Comparison of ENCODE assay signal across 11 cellular contexts in the genomic region with DNA sequence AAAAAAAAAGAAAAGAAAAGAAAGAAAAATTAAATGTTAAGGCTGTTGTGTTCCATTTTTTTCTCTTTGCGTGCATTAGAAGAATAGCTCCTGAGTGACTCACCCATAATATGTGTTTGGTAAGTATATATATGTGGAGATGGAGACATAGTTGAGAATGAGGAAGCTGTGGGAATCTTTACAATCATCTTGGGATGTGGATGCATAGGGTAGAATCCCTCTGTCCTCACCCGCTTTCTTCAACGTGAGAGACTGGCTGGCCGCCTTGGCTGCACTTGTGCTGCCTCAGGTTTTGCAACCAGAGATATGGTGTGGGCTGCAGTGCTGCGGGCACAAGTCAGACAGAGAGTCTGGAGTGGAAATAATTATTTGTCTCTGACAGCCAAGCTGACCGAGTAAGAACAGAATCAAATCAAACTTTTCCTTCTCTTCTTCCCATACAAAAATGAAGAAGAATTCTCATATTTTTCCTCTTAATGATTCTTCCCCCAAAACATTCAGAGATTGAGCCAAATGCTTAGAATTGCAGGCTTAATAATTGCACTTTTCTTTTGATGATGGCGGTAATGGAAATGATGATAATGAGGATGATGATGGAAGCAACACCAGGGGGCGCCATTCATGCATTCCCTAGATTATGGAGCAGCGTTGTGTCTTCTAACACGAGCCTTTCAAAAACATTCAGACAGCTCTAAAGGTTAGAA. TPM values are rescaled to one million over a fixed set of nuclear protein-coding genes. Genes with fewer than 3 reads are reported as not detected.
A peak's percentile ranks its signal among the peaks of the same experiment; 100 is the strongest.
DNase-seq lines count a peak whose midpoint lies in the region; ATAC-seq, FAIRE-seq and TF ChIP-seq lines count a peak whose summit lies in the region.
"Had no signal": no experiment of that assay in that cellular context is flagged by ENCODE, and none has a peak within 500 bp of the region (broad histone marks: within the 10 kb centered on the region; RNA-seq: fewer than 3 reads in every experiment).

No MANE protein-coding gene starts in this region.

- no peak overlapping the region for H3K27ac ChIP-seq in right atrium auricular region
- H3K27ac ChIP-seq in stomach: no peak overlapping the region
- H3K27ac ChIP-seq: psoas muscle had no signal

- TF ChIP-seq CTCF in WTC11 (IDR thresholded peaks at IDR 0.05): peak; percentile 53
- TF ChIP-seq CTCF in right atrium auricular region (IDR thresholded peaks at IDR 0.05): peak; percentile 28 to 56
- TF ChIP-seq CTCF in stomach (IDR thresholded peaks at IDR 0.05): peak in 1 of 7 experiments; percentile 25

- CTCF ChIA-PET in WTC11 (lab: Charles Lee): interaction anchor here (0.6 to 2.0 kb wide), 8 partner anchors 20 to 312 kb away, joined by 3 to 9 read pairs (median 4); no protein-coding TSS in a partner anchor

- H3K36me3 ChIP-seq in right atrium auricular region (no peaks in the 10 kb centered on the region), stomach (no peaks in the 10 kb centered on the region)

- intact Hi-C loops in stomach (cut with DNase I; ENCODE audit: low total_unique reads): loop anchor here (10.0 kb wide), 1 partner anchor 299 kb away; no protein-coding TSS in a partner anchor

- WGBS in stomach, 5 donors: 65 to 74% (median 70%) methylated on average over 10 of the region's 10 CpGs

- no peak for FAIRE-seq in HTR-8/SVneo (lab: Jason Lieb, UNC)
- FAIRE-seq: G401.6 had no signal

- H3K27ac Mint-ChIP-seq in WTC11: no peak overlapping the region

- ATAC-seq in WTC11 (no peak), GM21619 (IDR thresholded peaks at IDR 0.05; ENCODE audit: unreplicated experiment) (no peak)
- ATAC-seq: psoas muscle had no signal

- no peak overlapping the region for H3K4me3 Mint-ChIP-seq in WTC11

- no peaks in the 10 kb centered on the region for H3K36me3 Mint-ChIP-seq in WTC11

- peaks cover 14% of the 10 kb centered on the region for H3K4me1 Mint-ChIP-seq in WTC11

- H3K9me3 Mint-ChIP-seq in WTC11: no peaks in the 10 kb centered on the region

- H3K27me3 Mint-ChIP-seq in WTC11 (ENCODE audit: low read depth): no peaks in the 10 kb centered on the region

- H3K4me3 ChIP-seq in right atrium auricular region: no peak overlapping the region
- no peak overlapping the region for H3K4me3 ChIP-seq in stomach
- H3K4me3 ChIP-seq: psoas muscle had no signal

- POLR2A ChIA-PET in WTC11 (lab: Charles Lee): no interaction called here

- H3K4me1 ChIP-seq in right atrium auricular region (no peaks in the 10 kb centered on the region), stomach (no peaks in the 10 kb centered on the region)
- H3K4me1 ChIP-seq: psoas muscle had no signal

- no peaks in the 10 kb centered on the region for H3K27me3 ChIP-seq in right atrium auricular region
- H3K27me3 ChIP-seq in stomach: peaks cover 0 to 3% (median 0%) of the 10 kb centered on the region in 3 donors

- H3K9me3 ChIP-seq in right atrium auricular region (no peaks in the 10 kb centered on the region), stomach (no peaks in the 10 kb centered on the region)
- H3K9me3 ChIP-seq: psoas muscle had no signal

- DNase-seq in activated CD8-positive, alpha-beta memory T cell treated with anti-CD3 and anti-CD28 coated beads, Interleukin-2, amount 50 U/mL, for 48 hours: peak; percentile 69
- no peak for DNase-seq in activated CD8-positive, alpha-beta memory T cell treated with anti-CD3 and anti-CD28 coated beads, Interleukin-2, amount 50 U/mL, for 4 hours
- DNase-seq in WTC11 (ENCODE audit: low spot score) (peak; percentile 45), right atrium auricular region (ENCODE audit: low spot score) (no peak), stomach (peak; percentile 38), HTR-8/SVneo (ENCODE audit: insufficient read length, low spot score) (no peak), AG08396 (ENCODE audit: low spot score) (no peak)

- no peak for TF ChIP-seq EP300 in stomach (IDR thresholded peaks at IDR 0.05)

- TF ChIP-seq POLR2A in stomach (IDR thresholded peaks at IDR 0.05): no peak

TF ChIP-seq in WTC11, 78 proteins besides CTCF, POLR2A, EP300 and RAD21 (continues in another document):
- TF ChIP-seq NR2C2 (CRISPR knock-in tag; IDR thresholded peaks at IDR 0.05) (no peak), ATF3 (CRISPR knock-in tag; conservative IDR thresholded peaks at IDR 0.05) (no peak), TCF7 (CRISPR knock-in tag; IDR thresholded peaks at IDR 0.05; ENCODE audit: low read depth) (no peak), CBFB (CRISPR knock-in tag; IDR thresholded peaks at IDR 0.05; ENCODE audit: low read depth) (no peak), NR3C1 (CRISPR knock-in tag; conservative IDR thresholded peaks at IDR 0.05; ENCODE audit: low read depth) (no peak), ZNF512 (CRISPR knock-in tag; IDR thresholded peaks at IDR 0.05; ENCODE audit: borderline replicate concordance) (no peak), USF1 (CRISPR knock-in tag; IDR thresholded peaks at IDR 0.05) (no peak), ZNF138 (CRISPR knock-in tag; conservative IDR thresholded peaks at IDR 0.05) (no peak), FOXP4 (CRISPR knock-in tag; IDR thresholded peaks at IDR 0.05) (no peak), PREB (CRISPR knock-in tag; IDR thresholded peaks at IDR 0.05; ENCODE audit: borderline replicate concordance) (no peak), EMX1 (CRISPR knock-in tag; IDR thresholded peaks at IDR 0.05) (no peak)
- TF ChIP-seq, protein P1, sequence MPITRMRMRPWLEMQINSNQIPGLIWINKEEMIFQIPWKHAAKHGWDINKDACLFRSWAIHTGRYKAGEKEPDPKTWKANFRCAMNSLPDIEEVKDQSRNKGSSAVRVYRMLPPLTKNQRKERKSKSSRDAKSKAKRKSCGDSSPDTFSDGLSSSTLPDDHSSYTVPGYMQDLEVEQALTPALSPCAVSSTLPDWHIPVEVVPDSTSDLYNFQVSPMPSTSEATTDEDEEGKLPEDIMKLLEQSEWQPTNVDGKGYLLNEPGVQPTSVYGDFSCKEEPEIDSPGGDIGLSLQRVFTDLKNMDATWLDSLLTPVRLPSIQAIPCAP (CRISPR knock-in tag; IDR thresholded peaks at IDR 0.05): no peak
- TF ChIP-seq, protein P2, sequence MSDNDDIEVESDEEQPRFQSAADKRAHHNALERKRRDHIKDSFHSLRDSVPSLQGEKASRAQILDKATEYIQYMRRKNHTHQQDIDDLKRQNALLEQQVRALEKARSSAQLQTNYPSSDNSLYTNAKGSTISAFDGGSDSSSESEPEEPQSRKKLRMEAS (CRISPR knock-in tag; IDR thresholded peaks at IDR 0.05): no peak
- TF ChIP-seq, protein P3, sequence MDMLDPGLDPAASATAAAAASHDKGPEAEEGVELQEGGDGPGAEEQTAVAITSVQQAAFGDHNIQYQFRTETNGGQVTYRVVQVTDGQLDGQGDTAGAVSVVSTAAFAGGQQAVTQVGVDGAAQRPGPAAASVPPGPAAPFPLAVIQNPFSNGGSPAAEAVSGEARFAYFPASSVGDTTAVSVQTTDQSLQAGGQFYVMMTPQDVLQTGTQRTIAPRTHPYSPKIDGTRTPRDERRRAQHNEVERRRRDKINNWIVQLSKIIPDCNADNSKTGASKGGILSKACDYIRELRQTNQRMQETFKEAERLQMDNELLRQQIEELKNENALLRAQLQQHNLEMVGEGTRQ (CRISPR knock-in tag; IDR thresholded peaks at IDR 0.05): no peak

RNA-seq across cellular contexts. Expression of gene SERPINB7, which starts 48.5 kb away (rescaled TPM):
- not detected in 3 replicates for total RNA-seq in WTC11 (2021)
- total RNA-seq in right atrium auricular region: under 1 TPM in 1 of 2 donors, not detected in 1; 0.71 TPM
- total RNA-seq in stomach: not detected
- 1 to 10 TPM in 1 of 3 donors, under 1 TPM in 1, not detected in 1; 0.23 to 5.2 TPM for polyA plus RNA-seq in stomach
- total RNA-seq: activated CD8-positive, alpha-beta memory T cell treated with anti-CD3 and anti-CD28 coated beads for 36 hours; psoas muscle had no signal
- polyA plus RNA-seq: psoas muscle had no signal

Comparison
In these comparisons a context has a peak if more than half of its experiments do, and no peak if none do; other contexts are left out.
1. DNase-seq: peak in activated CD8-positive, alpha-beta memory T cell treated with anti-CD3 and anti-CD28 coated beads, Interleukin-2, amount 50 U/mL, for 48 hours (single experiment), WTC11 (single experiment) and stomach (single experiment); none in activated CD8-positive, alpha-beta memory T cell treated with anti-CD3 and anti-CD28 coated beads, Interleukin-2, amount 50 U/mL, for 4 hours (single experiment), right atrium auricular region (single experiment), HTR-8/SVneo (single experiment) and AG08396 (single experiment).